Comparison of ENCODE assay signal across 27 cellular contexts in genomic region chrX:123943074-123943473, GRCh38.
"Had no signal": no experiment of that assay in that cellular context is flagged by ENCODE, and none has a peak within 500 bp of the region (broad histone marks: within the 10 kb centered on the region; RNA-seq: fewer than 3 reads in every experiment).

No MANE protein-coding gene starts in this region.

- H3K27ac Mint-ChIP-seq: activated CD4-positive, alpha-beta memory T cell treated with anti-CD3 and anti-CD28 coated beads, Interleukin-2, amount 10 ng/mL, durations not matched to agents 7 days and 5 days; activated CD4-positive, alpha-beta T cell treated with anti-CD3 and anti-CD28 coated beads, Interleukin-2, amount 10 ng/mL, durations not matched to agents 7 days and 5 days; activated naive CD8-positive, alpha-beta T cell; activated T-cell treated with anti-CD3 and anti-CD28 coated beads, Interleukin-2, amount 50 U/mL, for 24 hours; activated T-cell treated with anti-CD3 and anti-CD28 coated beads, Interleukin-2, amount 50 U/mL, for 72 hours had no signal

- H3K4me1 Mint-ChIP-seq: activated CD4-positive, alpha-beta memory T cell treated with anti-CD3 and anti-CD28 coated beads, Interleukin-2, amount 10 ng/mL, durations not matched to agents 7 days and 5 days; activated CD4-positive, alpha-beta T cell treated with anti-CD3 and anti-CD28 coated beads, Interleukin-2, amount 10 ng/mL, durations not matched to agents 7 days and 5 days had no signal

- H3K9me3 ChIP-seq: body of pancreas, colonic mucosa, esophagus squamous epithelium, gastroesophageal sphincter had no signal

- H3K27me3 ChIP-seq: body of pancreas, colonic mucosa, esophagus squamous epithelium, gastroesophageal sphincter had no signal

- FAIRE-seq: endometrium, endothelial cell of umbilical vein had no signal

- DNase-seq: activated CD4-positive, alpha-beta memory T cell treated with anti-CD3 and anti-CD28 coated beads, Interleukin-2, amount 10 ng/mL, durations not matched to agents 7 days and 5 days; activated CD4-positive, alpha-beta T cell treated with anti-CD3 and anti-CD28 coated beads for 1 hour; activated CD4-positive, alpha-beta T cell treated with anti-CD3 and anti-CD28 coated beads for 4 hours; activated CD4-positive, alpha-beta T cell treated with anti-CD3 and anti-CD28 coated beads, Interleukin-2, amount 10 ng/mL, durations not matched to agents 7 days and 5 days; activated CD4-positive, alpha-beta T cell treated with anti-CD3 and anti-CD28 coated beads, Interleukin-2, amount 50 U/mL, for 4 hours; activated CD8-positive, alpha-beta memory T cell treated with anti-CD3 and anti-CD28 coated beads, Interleukin-2, amount 50 U/mL, for 48 hours; activated gamma-delta T cell treated with Interleukin-2 at 50 U/mL for 16 hours; activated naive CD4-positive, alpha-beta T cell treated with anti-CD3 and anti-CD28 coated beads, Interleukin-2, amount 50 U/mL, for 16 hours; activated naive CD4-positive, alpha-beta T cell treated with Interleukin-2 at 50 U/mL for 16 hours; activated T-cell treated with anti-CD3 and anti-CD28 coated beads for 4 hours; activated T-cell treated with anti-CD3 and anti-CD28 coated beads, Interleukin-2, amount 50 U/mL, for 24 hours; activated T-cell treated with anti-CD3 and anti-CD28 coated beads, Interleukin-2, amount 50 U/mL, for 72 hours; amniotic stem cell; anterior cingulate cortex; body of pancreas; caudate nucleus; colonic mucosa; effector CD8-positive, alpha-beta T cell; esophagus squamous epithelium; foreskin melanocyte; hippocampal formation; T-helper 2 cell had no signal

- H3K9me3 Mint-ChIP-seq: activated CD4-positive, alpha-beta memory T cell treated with anti-CD3 and anti-CD28 coated beads, Interleukin-2, amount 10 ng/mL, durations not matched to agents 7 days and 5 days; activated CD4-positive, alpha-beta T cell treated with anti-CD3 and anti-CD28 coated beads, Interleukin-2, amount 10 ng/mL, durations not matched to agents 7 days and 5 days; activated T-cell treated with anti-CD3 and anti-CD28 coated beads, Interleukin-2, amount 50 U/mL, for 24 hours; activated T-cell treated with anti-CD3 and anti-CD28 coated beads, Interleukin-2, amount 50 U/mL, for 72 hours had no signal

- H3K36me3 ChIP-seq: colonic mucosa, esophagus squamous epithelium, gastroesophageal sphincter had no signal

- H3K4me1 ChIP-seq: body of pancreas, colonic mucosa, esophagus squamous epithelium, gastroesophageal sphincter had no signal

- H3K4me3 Mint-ChIP-seq: activated CD4-positive, alpha-beta memory T cell treated with anti-CD3 and anti-CD28 coated beads, Interleukin-2, amount 10 ng/mL, durations not matched to agents 7 days and 5 days; activated CD4-positive, alpha-beta T cell treated with anti-CD3 and anti-CD28 coated beads, Interleukin-2, amount 10 ng/mL, durations not matched to agents 7 days and 5 days; activated naive CD8-positive, alpha-beta T cell; activated T-cell treated with anti-CD3 and anti-CD28 coated beads, Interleukin-2, amount 50 U/mL, for 24 hours; activated T-cell treated with anti-CD3 and anti-CD28 coated beads, Interleukin-2, amount 50 U/mL, for 72 hours had no signal

- ATAC-seq: activated T-cell treated with anti-CD3 and anti-CD28 coated beads, Interleukin-2, amount 50 U/mL, for 72 hours; body of pancreas; gastroesophageal sphincter had no signal

- H3K36me3 Mint-ChIP-seq: activated naive CD8-positive, alpha-beta T cell had no signal

- H3K4me3 ChIP-seq: body of pancreas, colonic mucosa, esophagus squamous epithelium, gastroesophageal sphincter had no signal

- H3K27me3 Mint-ChIP-seq: activated CD4-positive, alpha-beta memory T cell treated with anti-CD3 and anti-CD28 coated beads, Interleukin-2, amount 10 ng/mL, durations not matched to agents 7 days and 5 days; activated CD4-positive, alpha-beta T cell treated with anti-CD3 and anti-CD28 coated beads, Interleukin-2, amount 10 ng/mL, durations not matched to agents 7 days and 5 days; activated naive CD8-positive, alpha-beta T cell; activated T-cell treated with anti-CD3 and anti-CD28 coated beads, Interleukin-2, amount 50 U/mL, for 24 hours had no signal

- H3K27ac ChIP-seq: body of pancreas, colonic mucosa, epithelial cell of prostate, esophagus squamous epithelium, gastroesophageal sphincter had no signal
